In the genomic region with DNA sequence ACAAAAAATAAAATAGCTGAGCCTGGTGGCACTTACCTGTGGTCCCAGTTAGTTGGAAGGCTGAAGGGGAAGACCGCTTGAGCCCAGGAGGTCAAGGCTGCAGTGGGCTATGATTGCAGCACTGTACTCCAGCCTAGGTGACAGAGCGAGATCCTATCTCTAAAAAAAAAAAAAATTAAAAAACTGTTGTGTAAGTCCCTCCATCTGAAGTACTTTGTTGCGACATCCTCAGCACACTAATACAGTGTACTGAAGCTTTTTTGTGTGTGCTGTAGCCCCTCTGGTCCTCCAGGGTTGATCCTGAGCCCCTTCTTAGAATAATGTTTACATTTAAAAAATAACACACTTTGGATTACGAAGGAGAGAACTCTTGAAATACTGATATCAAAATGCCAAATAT, we compare ENCODE assay signal across 2 cellular contexts.
TF ChIP-seq lines count a peak whose summit lies in the region.

No MANE protein-coding gene starts in this region.

TF ChIP-seq in liver, 16 proteins besides CTCF, POLR2A, EP300 and RAD21 (continued from another document):
- TF ChIP-seq EGR1 (IDR thresholded peaks at IDR 0.05; ENCODE audit: low read depth in 2 of 2) (no peak), JUND (IDR thresholded peaks at IDR 0.05) (peak in 1 of 2 donors; percentile 20), RXRA (IDR thresholded peaks at IDR 0.05) (peak in 1 of 2 donors; percentile 53), FOXA1 (IDR thresholded peaks at IDR 0.05) (no peak), NR2F2 (IDR thresholded peaks at IDR 0.05) (no peak), FOXA2 (IDR thresholded peaks at IDR 0.05) (no peak), SP1 (IDR thresholded peaks at IDR 0.05) (no peak), TAF1 (conservative IDR thresholded peaks at IDR 0.05) (no peak), GABPA (IDR thresholded peaks at IDR 0.05 in 1 of 2, conservative IDR thresholded peaks at IDR 0.05 in 1 of 2) (no peak), HNF4G (IDR thresholded peaks at IDR 0.05) (no peak), HNF4A (conservative IDR thresholded peaks at IDR 0.05) (peak in 1 of 2 donors; percentile 44)
- TF ChIP-seq, protein P1, sequence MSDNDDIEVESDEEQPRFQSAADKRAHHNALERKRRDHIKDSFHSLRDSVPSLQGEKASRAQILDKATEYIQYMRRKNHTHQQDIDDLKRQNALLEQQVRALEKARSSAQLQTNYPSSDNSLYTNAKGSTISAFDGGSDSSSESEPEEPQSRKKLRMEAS (IDR thresholded peaks at IDR 0.05): peak; percentile 6
- TF ChIP-seq, protein P2, sequence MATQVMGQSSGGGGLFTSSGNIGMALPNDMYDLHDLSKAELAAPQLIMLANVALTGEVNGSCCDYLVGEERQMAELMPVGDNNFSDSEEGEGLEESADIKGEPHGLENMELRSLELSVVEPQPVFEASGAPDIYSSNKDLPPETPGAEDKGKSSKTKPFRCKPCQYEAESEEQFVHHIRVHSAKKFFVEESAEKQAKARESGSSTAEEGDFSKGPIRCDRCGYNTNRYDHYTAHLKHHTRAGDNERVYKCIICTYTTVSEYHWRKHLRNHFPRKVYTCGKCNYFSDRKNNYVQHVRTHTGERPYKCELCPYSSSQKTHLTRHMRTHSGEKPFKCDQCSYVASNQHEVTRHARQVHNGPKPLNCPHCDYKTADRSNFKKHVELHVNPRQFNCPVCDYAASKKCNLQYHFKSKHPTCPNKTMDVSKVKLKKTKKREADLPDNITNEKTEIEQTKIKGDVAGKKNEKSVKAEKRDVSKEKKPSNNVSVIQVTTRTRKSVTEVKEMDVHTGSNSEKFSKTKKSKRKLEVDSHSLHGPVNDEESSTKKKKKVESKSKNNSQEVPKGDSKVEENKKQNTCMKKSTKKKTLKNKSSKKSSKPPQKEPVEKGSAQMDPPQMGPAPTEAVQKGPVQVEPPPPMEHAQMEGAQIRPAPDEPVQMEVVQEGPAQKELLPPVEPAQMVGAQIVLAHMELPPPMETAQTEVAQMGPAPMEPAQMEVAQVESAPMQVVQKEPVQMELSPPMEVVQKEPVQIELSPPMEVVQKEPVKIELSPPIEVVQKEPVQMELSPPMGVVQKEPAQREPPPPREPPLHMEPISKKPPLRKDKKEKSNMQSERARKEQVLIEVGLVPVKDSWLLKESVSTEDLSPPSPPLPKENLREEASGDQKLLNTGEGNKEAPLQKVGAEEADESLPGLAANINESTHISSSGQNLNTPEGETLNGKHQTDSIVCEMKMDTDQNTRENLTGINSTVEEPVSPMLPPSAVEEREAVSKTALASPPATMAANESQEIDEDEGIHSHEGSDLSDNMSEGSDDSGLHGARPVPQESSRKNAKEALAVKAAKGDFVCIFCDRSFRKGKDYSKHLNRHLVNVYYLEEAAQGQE (IDR thresholded peaks at IDR 0.05): no peak
- TF ChIP-seq, protein P3, sequence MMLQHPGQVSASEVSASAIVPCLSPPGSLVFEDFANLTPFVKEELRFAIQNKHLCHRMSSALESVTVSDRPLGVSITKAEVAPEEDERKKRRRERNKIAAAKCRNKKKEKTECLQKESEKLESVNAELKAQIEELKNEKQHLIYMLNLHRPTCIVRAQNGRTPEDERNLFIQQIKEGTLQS (IDR thresholded peaks at IDR 0.05): no peak
- TF ChIP-seq, protein P4, sequence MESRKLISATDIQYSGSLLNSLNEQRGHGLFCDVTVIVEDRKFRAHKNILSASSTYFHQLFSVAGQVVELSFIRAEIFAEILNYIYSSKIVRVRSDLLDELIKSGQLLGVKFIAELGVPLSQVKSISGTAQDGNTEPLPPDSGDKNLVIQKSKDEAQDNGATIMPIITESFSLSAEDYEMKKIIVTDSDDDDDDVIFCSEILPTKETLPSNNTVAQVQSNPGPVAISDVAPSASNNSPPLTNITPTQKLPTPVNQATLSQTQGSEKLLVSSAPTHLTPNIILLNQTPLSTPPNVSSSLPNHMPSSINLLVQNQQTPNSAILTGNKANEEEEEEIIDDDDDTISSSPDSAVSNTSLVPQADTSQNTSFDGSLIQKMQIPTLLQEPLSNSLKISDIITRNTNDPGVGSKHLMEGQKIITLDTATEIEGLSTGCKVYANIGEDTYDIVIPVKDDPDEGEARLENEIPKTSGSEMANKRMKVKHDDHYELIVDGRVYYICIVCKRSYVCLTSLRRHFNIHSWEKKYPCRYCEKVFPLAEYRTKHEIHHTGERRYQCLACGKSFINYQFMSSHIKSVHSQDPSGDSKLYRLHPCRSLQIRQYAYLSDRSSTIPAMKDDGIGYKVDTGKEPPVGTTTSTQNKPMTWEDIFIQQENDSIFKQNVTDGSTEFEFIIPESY (IDR thresholded peaks at IDR 0.05): no peak
TF ChIP-seq in liver: peak in this region for 4.

TF ChIP-seq in GM23338, 12 proteins besides CTCF, POLR2A, EP300 and RAD21:
- TF ChIP-seq, protein P5, sequence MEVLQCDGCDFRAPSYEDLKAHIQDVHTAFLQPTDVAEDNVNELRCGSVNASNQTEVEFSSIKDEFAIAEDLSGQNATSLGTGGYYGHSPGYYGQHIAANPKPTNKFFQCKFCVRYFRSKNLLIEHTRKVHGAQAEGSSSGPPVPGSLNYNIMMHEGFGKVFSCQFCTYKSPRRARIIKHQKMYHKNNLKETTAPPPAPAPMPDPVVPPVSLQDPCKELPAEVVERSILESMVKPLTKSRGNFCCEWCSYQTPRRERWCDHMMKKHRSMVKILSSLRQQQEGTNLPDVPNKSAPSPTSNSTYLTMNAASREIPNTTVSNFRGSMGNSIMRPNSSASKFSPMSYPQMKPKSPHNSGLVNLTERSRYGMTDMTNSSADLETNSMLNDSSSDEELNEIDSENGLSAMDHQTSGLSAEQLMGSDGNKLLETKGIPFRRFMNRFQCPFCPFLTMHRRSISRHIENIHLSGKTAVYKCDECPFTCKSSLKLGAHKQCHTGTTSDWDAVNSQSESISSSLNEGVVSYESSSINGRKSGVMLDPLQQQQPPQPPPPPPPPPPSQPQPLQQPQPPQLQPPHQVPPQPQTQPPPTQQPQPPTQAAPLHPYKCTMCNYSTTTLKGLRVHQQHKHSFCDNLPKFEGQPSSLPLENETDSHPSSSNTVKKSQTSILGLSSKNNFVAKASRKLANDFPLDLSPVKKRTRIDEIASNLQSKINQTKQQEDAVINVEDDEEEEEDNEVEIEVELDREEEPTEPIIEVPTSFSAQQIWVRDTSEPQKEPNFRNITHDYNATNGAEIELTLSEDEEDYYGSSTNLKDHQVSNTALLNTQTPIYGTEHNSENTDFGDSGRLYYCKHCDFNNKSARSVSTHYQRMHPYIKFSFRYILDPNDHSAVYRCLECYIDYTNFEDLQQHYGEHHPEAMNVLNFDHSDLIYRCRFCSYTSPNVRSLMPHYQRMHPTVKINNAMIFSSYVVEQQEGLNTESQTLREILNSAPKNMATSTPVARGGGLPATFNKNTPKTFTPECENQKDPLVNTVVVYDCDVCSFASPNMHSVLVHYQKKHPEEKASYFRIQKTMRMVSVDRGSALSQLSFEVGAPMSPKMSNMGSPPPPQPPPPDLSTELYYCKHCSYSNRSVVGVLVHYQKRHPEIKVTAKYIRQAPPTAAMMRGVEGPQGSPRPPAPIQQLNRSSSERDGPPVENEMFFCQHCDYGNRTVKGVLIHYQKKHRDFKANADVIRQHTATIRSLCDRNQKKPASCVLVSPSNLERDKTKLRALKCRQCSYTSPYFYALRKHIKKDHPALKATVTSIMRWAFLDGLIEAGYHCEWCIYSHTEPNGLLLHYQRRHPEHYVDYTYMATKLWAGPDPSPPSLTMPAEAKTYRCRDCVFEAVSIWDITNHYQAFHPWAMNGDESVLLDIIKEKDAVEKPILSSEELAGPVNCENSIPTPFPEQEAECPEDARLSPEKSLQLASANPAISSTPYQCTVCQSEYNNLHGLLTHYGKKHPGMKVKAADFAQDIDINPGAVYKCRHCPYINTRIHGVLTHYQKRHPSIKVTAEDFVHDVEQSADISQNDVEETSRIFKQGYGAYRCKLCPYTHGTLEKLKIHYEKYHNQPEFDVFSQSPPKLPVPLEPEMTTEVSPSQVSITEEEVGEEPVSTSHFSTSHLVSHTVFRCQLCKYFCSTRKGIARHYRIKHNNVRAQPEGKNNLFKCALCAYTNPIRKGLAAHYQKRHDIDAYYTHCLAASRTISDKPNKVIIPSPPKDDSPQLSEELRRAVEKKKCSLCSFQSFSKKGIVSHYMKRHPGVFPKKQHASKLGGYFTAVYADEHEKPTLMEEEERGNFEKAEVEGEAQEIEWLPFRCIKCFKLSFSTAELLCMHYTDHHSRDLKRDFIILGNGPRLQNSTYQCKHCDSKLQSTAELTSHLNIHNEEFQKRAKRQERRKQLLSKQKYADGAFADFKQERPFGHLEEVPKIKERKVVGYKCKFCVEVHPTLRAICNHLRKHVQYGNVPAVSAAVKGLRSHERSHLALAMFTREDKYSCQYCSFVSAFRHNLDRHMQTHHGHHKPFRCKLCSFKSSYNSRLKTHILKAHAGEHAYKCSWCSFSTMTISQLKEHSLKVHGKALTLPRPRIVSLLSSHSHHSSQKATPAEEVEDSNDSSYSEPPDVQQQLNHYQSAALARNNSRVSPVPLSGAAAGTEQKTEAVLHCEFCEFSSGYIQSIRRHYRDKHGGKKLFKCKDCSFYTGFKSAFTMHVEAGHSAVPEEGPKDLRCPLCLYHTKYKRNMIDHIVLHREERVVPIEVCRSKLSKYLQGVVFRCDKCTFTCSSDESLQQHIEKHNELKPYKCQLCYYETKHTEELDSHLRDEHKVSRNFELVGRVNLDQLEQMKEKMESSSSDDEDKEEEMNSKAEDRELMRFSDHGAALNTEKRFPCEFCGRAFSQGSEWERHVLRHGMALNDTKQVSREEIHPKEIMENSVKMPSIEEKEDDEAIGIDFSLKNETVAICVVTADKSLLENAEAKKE (CRISPR knock-in tag; IDR thresholded peaks at IDR 0.05): no peak
- TF ChIP-seq CREB1 (CRISPR knock-in tag; IDR thresholded peaks at IDR 0.05; ENCODE audit: low read depth) (no peak), STAT1 (IDR thresholded peaks at IDR 0.05; ENCODE audit: unreplicated experiment) (no peak)
